In the genomic region with DNA sequence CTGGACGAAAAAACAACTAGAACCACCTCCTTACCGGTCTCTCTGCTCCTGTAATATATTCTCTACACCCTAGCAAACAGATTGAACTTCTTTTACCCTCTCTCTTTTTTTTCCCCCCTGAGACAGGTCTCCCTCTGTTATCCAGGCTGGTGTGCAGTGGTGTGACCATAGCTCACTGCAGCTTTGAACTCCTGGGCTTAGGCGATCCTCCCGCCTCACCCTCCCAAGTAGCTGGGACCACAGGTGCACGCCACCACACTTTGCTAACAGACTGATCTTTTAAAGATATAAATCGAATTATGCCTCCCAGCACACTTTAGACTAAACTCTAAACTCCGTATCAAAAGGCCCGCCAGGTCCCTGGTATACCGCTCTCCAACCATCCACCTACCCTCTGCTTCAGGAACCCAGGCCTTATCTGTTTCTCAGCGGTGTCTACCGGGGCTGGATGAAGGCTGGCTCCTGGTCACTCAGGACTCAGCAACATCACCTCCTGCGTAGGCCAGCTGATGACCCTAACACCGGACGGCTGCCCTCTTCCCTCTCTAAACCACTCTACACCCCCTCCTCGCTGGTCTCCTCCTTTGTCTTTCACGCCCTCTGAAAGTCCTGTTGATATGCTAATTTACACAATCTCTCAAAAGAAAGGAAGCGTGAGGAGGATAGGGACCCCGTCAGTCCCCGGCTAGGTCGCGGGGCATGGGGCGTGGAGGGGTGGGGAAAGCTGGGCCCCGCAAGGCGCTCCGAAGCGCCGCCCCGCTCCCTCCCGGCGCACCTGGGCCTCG, we compare ENCODE assay signal across 6 cellular contexts. TPM values are rescaled to one million over a fixed set of nuclear protein-coding genes. Genes with fewer than 3 reads are reported as not detected.
DNase-seq lines count a peak whose midpoint lies in the region; ATAC-seq and TF ChIP-seq lines count a peak whose summit lies in the region.

No MANE protein-coding gene starts in this region.

- WGBS in heart right ventricle, 2 donors: 16 to 17% methylated on average over 30 to 31 of the region's 31 CpGs
- WGBS in psoas muscle, 3 donors: 16 to 18% (median 17%) methylated on average over 30 to 31 of the region's 31 CpGs

- DNase-seq in heart right ventricle: no peak
- DNase-seq in Right ventricle myocardium superior: no peak
- DNase-seq in psoas muscle: no peak
- DNase-seq in COR-L47 (lab: John Stamatoyannopoulos, UW): no peak
- no peak for DNase-seq in HT-29 (ENCODE audit: low spot score)

- peak overlapping the region; percentile 64 to 97 (median 91) for H3K4me3 ChIP-seq in heart right ventricle
- H3K4me3 ChIP-seq in duodenal mucosa (ENCODE audit: low read depth in 1 of 2, low read length in 2 of 2): peak overlapping the region; percentile 83 to 96
- peak overlapping the region; percentile 94 for H3K4me3 ChIP-seq in psoas muscle

- ATAC-seq in heart right ventricle (peak in 7 of 8 donors; percentile 1 to 22 (median 6)), Right ventricle myocardium superior (ENCODE audit: poor library complexity) (no peak), psoas muscle (peak; percentile 4 to 18 (median 6))

- H3K27me3 ChIP-seq in heart right ventricle (no peaks in the 10 kb centered on the region), duodenal mucosa (ENCODE audit: control insufficient read depth in 1 of 2, insufficient read depth in 2 of 2, low read length in 2 of 2) (no peaks in the 10 kb centered on the region), psoas muscle (ENCODE audit: insufficient read depth in 3 of 3, low read length in 2 of 3) (no peaks in the 10 kb centered on the region)

- intact Hi-C loops in heart right ventricle (cut with DNase I): loop anchor here in 4 of 10 donors (1.0 to 10.0 kb wide), 5 partner anchors 14 to 154 kb away; a partner anchor contains a TSS
- intact Hi-C loops in Right ventricle myocardium superior (cut with DNase I): no loop called here
- intact Hi-C loops in psoas muscle (cut with DNase I): loop anchor here (5.0 to 10.0 kb wide), 2 partner anchors 152 to 154 kb away; a partner anchor contains a TSS

- H3K27ac ChIP-seq in heart right ventricle (peak overlapping the region; percentile 87 to 97 (median 93)), duodenal mucosa (ENCODE audit: low read depth, low read length) (peak overlapping the region; percentile 94), psoas muscle (peak overlapping the region; percentile 98)

- H3K36me3 ChIP-seq in heart right ventricle: peaks cover 0 to 59% (median 0%) of the 10 kb centered on the region in 9 donors
- peaks cover 17 to 19% of the 10 kb centered on the region in 2 donors for H3K36me3 ChIP-seq in duodenal mucosa (ENCODE audit: control insufficient read depth in 1 of 2, insufficient read depth in 2 of 2, low read length in 2 of 2)
- H3K36me3 ChIP-seq in psoas muscle (ENCODE audit: insufficient read depth in 1 of 2, low read depth in 1 of 2): peaks cover 2 to 49% of the 10 kb centered on the region in 2 donors

- peaks cover 20 to 56% (median 37%) of the 10 kb centered on the region in 9 donors for H3K4me1 ChIP-seq in heart right ventricle
- peaks cover 17 to 25% of the 10 kb centered on the region in 2 donors for H3K4me1 ChIP-seq in duodenal mucosa (ENCODE audit: control insufficient read depth in 1 of 2, insufficient read depth in 2 of 2, low read length in 2 of 2)
- H3K4me1 ChIP-seq in psoas muscle: peaks cover 49% of the 10 kb centered on the region

- H3K9ac ChIP-seq in duodenal mucosa (ENCODE audit: low read depth in 1 of 2, low read length in 2 of 2): peak overlapping the region; percentile 66 to 90

- TF ChIP-seq CTCF in heart right ventricle (IDR thresholded peaks at IDR 0.05) (no peak), psoas muscle (IDR thresholded peaks at IDR 0.05) (no peak)

- no peaks in the 10 kb centered on the region for H3K9me3 ChIP-seq in heart right ventricle
- H3K9me3 ChIP-seq in duodenal mucosa (ENCODE audit: control insufficient read depth in 1 of 2, low read length in 2 of 2): no peaks in the 10 kb centered on the region
- no peaks in the 10 kb centered on the region for H3K9me3 ChIP-seq in psoas muscle

RNA-seq across cellular contexts. Expression of a gene that starts 0.7 kb away (rescaled TPM):
- total RNA-seq in heart right ventricle (100 to 1,000 TPM in 1 of 10 donors, 10 to 100 TPM in 9; 47.7 to 123 (median 66.2) TPM), Right ventricle myocardium superior (65.7 TPM), psoas muscle (100 to 1,000 TPM in 1 of 4 donors, 10 to 100 TPM in 3; 84.3 to 101 (median 92.3) TPM)
- polyA plus RNA-seq in heart right ventricle (10 to 100 TPM; 41.7 to 42.3 TPM), psoas muscle (100 to 1,000 TPM in 1 of 3 donors, 10 to 100 TPM in 2; 60.9 to 104 (median 66.7) TPM)
- 43.6 and 58.4 TPM in 2 replicates for total RNA-seq in HT-29 (2014; rRNA removed; shearing (Covaris generic))

RNA-seq across cellular contexts. Expression of a gene that starts 14.4 kb away (rescaled TPM):
- 10 to 100 TPM; 49.2 to 89.9 (median 54.9) TPM for total RNA-seq in heart right ventricle
- polyA plus RNA-seq in heart right ventricle: 100 to 1,000 TPM in 1 of 2 donors, 10 to 100 TPM in 1; 57.8 to 117 TPM
- 56.1 TPM for total RNA-seq in Right ventricle myocardium superior
- 10 to 100 TPM; 53.7 to 70.5 (median 58.2) TPM for total RNA-seq in psoas muscle
- 10 to 100 TPM; 45.8 to 78.6 (median 62.3) TPM for polyA plus RNA-seq in psoas muscle
- 67.8 and 70.6 TPM in 2 replicates for total RNA-seq in HT-29 (2014; rRNA removed; shearing (Covaris generic))

RNA-seq across cellular contexts. Expression of a gene that starts 15.3 kb away (rescaled TPM):
- total RNA-seq in heart right ventricle: 10 to 100 TPM; 11.4 to 23.2 (median 18.3) TPM
- polyA plus RNA-seq in heart right ventricle: 10 to 100 TPM in 1 of 2 donors, 1 to 10 TPM in 1; 3.1 to 10.8 TPM
- total RNA-seq in Right ventricle myocardium superior: 18.2 TPM
- 10 to 100 TPM; 12.3 to 32.7 (median 18.8) TPM for total RNA-seq in psoas muscle
- 10 to 100 TPM; 13.3 to 18.9 (median 14.4) TPM for polyA plus RNA-seq in psoas muscle
- 61.2 and 65.1 TPM in 2 replicates for total RNA-seq in HT-29 (2014; rRNA removed; shearing (Covaris generic))

RNA-seq across cellular contexts. Expression of a gene that starts 32.2 kb away (rescaled TPM):
- total RNA-seq in heart right ventricle (10 to 100 TPM; 31.5 to 63.8 (median 43.3) TPM), Right ventricle myocardium superior (43.5 TPM), psoas muscle (10 to 100 TPM; 44.3 to 97.4 (median 58.4) TPM)
- polyA plus RNA-seq in heart right ventricle (10 to 100 TPM; 55.3 to 79.4 TPM), psoas muscle (100 to 1,000 TPM in 2 of 3 donors, 10 to 100 TPM in 1; 79.6 to 226 (median 124) TPM)
- 146 and 147 TPM in 2 replicates for total RNA-seq in HT-29 (2014; rRNA removed; shearing (Covaris generic))

RNA-seq across cellular contexts. Expression of a gene that starts 32.9 kb away (rescaled TPM):
- total RNA-seq in heart right ventricle (1 to 10 TPM in 2 of 10 donors, under 1 TPM in 4, not detected in 4; 0.21 to 3.4 (median 0.69) TPM), Right ventricle myocardium superior (0.62 TPM), psoas muscle (under 1 TPM in 2 of 4 donors, not detected in 2; 0.50 to 0.71 TPM)
- polyA plus RNA-seq in heart right ventricle (under 1 TPM; 0.15 to 0.54 TPM), psoas muscle (under 1 TPM; 0.30 to 0.77 (median 0.73) TPM)
- total RNA-seq in HT-29 (2014; rRNA removed; shearing (Covaris generic)): 71.3 and 86.5 TPM in 2 replicates
